In genomic region chr13:50617134-50617721, GRCh38 we compare ENCODE assay signal across 1 cellular context.
TF ChIP-seq lines count a peak whose summit lies in the region.

No MANE protein-coding gene starts in this region.

TF ChIP-seq in GM23338, 12 proteins besides CTCF, POLR2A, EP300 and RAD21 (continued from another document):
- no peak for TF ChIP-seq ZNF462 (CRISPR knock-in tag; IDR thresholded peaks at IDR 0.05)
- no peak for TF ChIP-seq CREB1 (CRISPR knock-in tag; IDR thresholded peaks at IDR 0.05; ENCODE audit: low read depth)
- no peak for TF ChIP-seq REST (IDR thresholded peaks at IDR 0.05; ENCODE audit: unreplicated experiment)
- no peak for TF ChIP-seq NANOG (IDR thresholded peaks at IDR 0.05; ENCODE audit: borderline replicate concordance)
- no peak for TF ChIP-seq ZNF331 (CRISPR knock-in tag; IDR thresholded peaks at IDR 0.05; ENCODE audit: low read depth)
- TF ChIP-seq EZH2 (IDR thresholded peaks at IDR 0.05; ENCODE audit: low read depth, unreplicated experiment): no peak
TF ChIP-seq in GM23338: peak in this region for 0.
